In the genomic region with DNA sequence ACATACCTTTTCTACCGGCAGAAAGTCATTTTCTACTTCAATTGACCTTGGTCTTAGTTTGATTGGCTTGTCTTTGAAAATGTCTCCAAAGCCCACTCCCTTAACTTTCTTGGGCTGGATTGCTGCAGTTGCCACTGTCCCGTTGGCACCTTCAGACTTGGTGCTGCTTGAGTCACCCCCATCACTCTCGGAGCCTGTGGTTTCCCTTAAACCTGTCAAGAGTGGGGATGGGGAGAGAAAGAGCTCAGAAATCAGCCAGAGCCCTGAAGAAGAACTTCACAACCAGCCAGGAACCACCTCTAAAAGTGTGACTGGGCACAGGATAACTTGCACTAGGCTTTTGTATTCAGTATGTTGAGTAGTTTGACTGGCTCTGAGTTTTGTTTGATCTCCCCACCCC, we compare ENCODE assay signal across 12 cellular contexts.
A peak's percentile ranks its signal among the peaks of the same experiment; 100 is the strongest.
DNase-seq lines count a peak whose midpoint lies in the region; ATAC-seq and TF ChIP-seq lines count a peak whose summit lies in the region.
"Had no signal": no experiment of that assay in that cellular context is flagged by ENCODE, and none has a peak within 500 bp of the region (broad histone marks: within the 10 kb centered on the region; RNA-seq: fewer than 3 reads in every experiment).

No MANE protein-coding gene starts in this region.

- TF ChIP-seq CTCF in SK-N-SH (IDR thresholded peaks at IDR 0.05): no peak

- H3K36me3 ChIP-seq in SK-N-SH (replicated peaks in 1 of 2; ENCODE audit: control insufficient read depth in 1 of 2, insufficient read depth in 2 of 2, low read length in 1 of 2): no peaks in the 10 kb centered on the region
- peaks cover 13% of the 10 kb centered on the region for H3K36me3 ChIP-seq in effector memory CD4-positive, alpha-beta T cell (ENCODE audit: control insufficient read depth, insufficient read depth, low read length)
- H3K36me3 ChIP-seq: ascending aorta had no signal

- H2AFZ ChIP-seq in SK-N-SH (ENCODE audit: low read depth): no peak overlapping the region

- POLR2A ChIA-PET in SK-N-SH (lab: Yijun Ruan, JAX): no interaction called here

- ATAC-seq in SK-N-SH treated with all-trans-retinoic acid at 6 μM for 48 hours: no peak
- ATAC-seq in stimulated activated naive CD8-positive, alpha-beta T cell treated with anti-CD3 and anti-CD28 coated beads, Interleukin-15, Interleukin-2, amounts not matched to agents 100 U/mL and 50 U/mL, for 24 hours: peak; percentile 67

- TF ChIP-seq EP300 in SK-N-SH (IDR thresholded peaks at IDR 0.05; ENCODE audit: borderline replicate concordance in 1 of 2, low read depth in 1 of 2, low read length in 1 of 2): no peak

- peaks cover 21% of the 10 kb centered on the region for H3F3A ChIP-seq in SK-N-SH (replicated peaks; ENCODE audit: insufficient read depth)

- no peak for DNase-seq in SK-N-SH
- peak; percentile 19 to 32 for DNase-seq in activated CD4-positive, alpha-beta T cell treated with anti-CD3 and anti-CD28 coated beads, Interleukin-2, amount 50 U/mL, for 48 hours
- DNase-seq in effector memory CD4-positive, alpha-beta T cell: peak; percentile 5 to 37 (median 26)
- peak; percentile 36 for DNase-seq in stimulated activated naive CD8-positive, alpha-beta T cell treated with anti-CD3 and anti-CD28 coated beads, Interleukin-15, Interleukin-2, amounts not matched to agents 100 U/mL and 50 U/mL, for 24 hours
- DNase-seq in AG08396 (ENCODE audit: low spot score): no peak
- no peak for DNase-seq in nucleus accumbens (lab: John Stamatoyannopoulos, UW)
- DNase-seq in NCI-H187 (lab: John Stamatoyannopoulos, UW): no peak
- DNase-seq: erythroblast, HCEC 1CT, NCI-H1092 treated with DMSO at 0.1 percent for 48 hours had no signal

- peaks cover 11 to 23% of the 10 kb centered on the region in 2 experiments; a peak in 3 of 4 replicates for H3K4me1 ChIP-seq in SK-N-SH (ENCODE audit: control insufficient read depth in 1 of 2, insufficient read depth in 2 of 2, low read depth in 1 of 2, low read length in 1 of 2)
- peaks cover 18% of the 10 kb centered on the region for H3K4me1 ChIP-seq in effector memory CD4-positive, alpha-beta T cell (ENCODE audit: control insufficient read depth, insufficient read depth, low read length, poor library complexity, severe bottlenecking)
- H3K4me1 ChIP-seq: ascending aorta had no signal

- H3K9me2 ChIP-seq in SK-N-SH: no peaks in the 10 kb centered on the region

- TF ChIP-seq RAD21 in SK-N-SH (IDR thresholded peaks at IDR 0.05; ENCODE audit: low read length): no peak

- H3K9me3 ChIP-seq in SK-N-SH: no peaks in the 10 kb centered on the region
- no peaks in the 10 kb centered on the region for H3K9me3 ChIP-seq in effector memory CD4-positive, alpha-beta T cell (ENCODE audit: control insufficient read depth, low read length)
- H3K9me3 ChIP-seq: ascending aorta had no signal

- H3K4me2 ChIP-seq in SK-N-SH: peak overlapping the region; percentile 70; the same call in 1 of the 2 replicates

- CTCF ChIA-PET in SK-N-SH (lab: Yijun Ruan, JAX): no interaction called here

- no peak overlapping the region for H3K4me3 ChIP-seq in SK-N-SH (ENCODE audit: low read depth in 2 of 2, low read length in 1 of 2)
- no peak overlapping the region for H3K4me3 ChIP-seq in effector memory CD4-positive, alpha-beta T cell (ENCODE audit: insufficient read depth, low read depth, low read length, poor library complexity, severe bottlenecking)
- H3K4me3 ChIP-seq: ascending aorta had no signal

- H3K79me2 ChIP-seq in SK-N-SH (ENCODE audit: insufficient read depth): 0 out of 2 replicates have a peak, but pooled peaks cover 4% of the 10 kb centered on the region

- WGBS in SK-N-SH (ENCODE audit: low lambda C conversion rate): 50% methylated on average over 3 of the region's 3 CpGs

- H4K20me1 ChIP-seq in SK-N-SH (ENCODE audit: insufficient read depth): no peaks in the 10 kb centered on the region

- no peaks in the 10 kb centered on the region for H3K27me3 ChIP-seq in SK-N-SH (ENCODE audit: insufficient read depth)
- H3K27me3 ChIP-seq in effector memory CD4-positive, alpha-beta T cell (replicated peaks; ENCODE audit: control insufficient read depth, insufficient read depth, low read length, poor library complexity, severe bottlenecking): no peaks in the 10 kb centered on the region
- H3K27me3 ChIP-seq: ascending aorta had no signal

- H3K27ac ChIP-seq in SK-N-SH (ENCODE audit: low read depth in 2 of 2, low read length in 1 of 2): peak overlapping the region in 1 of 2 experiments; percentile 95; a peak in 2 of 4 replicates
- H3K27ac ChIP-seq in effector memory CD4-positive, alpha-beta T cell (ENCODE audit: insufficient read depth, low read length, poor library complexity, severe bottlenecking): peak overlapping the region; percentile 76
- H3K27ac ChIP-seq: ascending aorta had no signal

- peak overlapping the region; percentile 66 for H3K9ac ChIP-seq in SK-N-SH

TF ChIP-seq in SK-N-SH, 30 proteins besides CTCF, POLR2A, EP300 and RAD21 (continues in another document):
- TF ChIP-seq EZH2phosphoT487 (IDR thresholded peaks at IDR 0.05; ENCODE audit: borderline replicate concordance, low read depth) (no peak), RFX5 (IDR thresholded peaks at IDR 0.05; ENCODE audit: low read length) (no peak), TCF12 (IDR thresholded peaks at IDR 0.05) (no peak), YY1 (IDR thresholded peaks at IDR 0.05; ENCODE audit: low read depth) (no peak), ELF1 (IDR thresholded peaks at IDR 0.05) (no peak), TAF1 (IDR thresholded peaks at IDR 0.05; ENCODE audit: borderline replicate concordance, low read depth, low read length) (no peak)
- TF ChIP-seq, protein P1, sequence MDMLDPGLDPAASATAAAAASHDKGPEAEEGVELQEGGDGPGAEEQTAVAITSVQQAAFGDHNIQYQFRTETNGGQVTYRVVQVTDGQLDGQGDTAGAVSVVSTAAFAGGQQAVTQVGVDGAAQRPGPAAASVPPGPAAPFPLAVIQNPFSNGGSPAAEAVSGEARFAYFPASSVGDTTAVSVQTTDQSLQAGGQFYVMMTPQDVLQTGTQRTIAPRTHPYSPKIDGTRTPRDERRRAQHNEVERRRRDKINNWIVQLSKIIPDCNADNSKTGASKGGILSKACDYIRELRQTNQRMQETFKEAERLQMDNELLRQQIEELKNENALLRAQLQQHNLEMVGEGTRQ (IDR thresholded peaks at IDR 0.05; ENCODE audit: borderline replicate concordance, low read depth, low read length): no peak
- TF ChIP-seq, protein P2, sequence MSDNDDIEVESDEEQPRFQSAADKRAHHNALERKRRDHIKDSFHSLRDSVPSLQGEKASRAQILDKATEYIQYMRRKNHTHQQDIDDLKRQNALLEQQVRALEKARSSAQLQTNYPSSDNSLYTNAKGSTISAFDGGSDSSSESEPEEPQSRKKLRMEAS (IDR thresholded peaks at IDR 0.05; ENCODE audit: low read depth): no peak
- TF ChIP-seq, protein P3, sequence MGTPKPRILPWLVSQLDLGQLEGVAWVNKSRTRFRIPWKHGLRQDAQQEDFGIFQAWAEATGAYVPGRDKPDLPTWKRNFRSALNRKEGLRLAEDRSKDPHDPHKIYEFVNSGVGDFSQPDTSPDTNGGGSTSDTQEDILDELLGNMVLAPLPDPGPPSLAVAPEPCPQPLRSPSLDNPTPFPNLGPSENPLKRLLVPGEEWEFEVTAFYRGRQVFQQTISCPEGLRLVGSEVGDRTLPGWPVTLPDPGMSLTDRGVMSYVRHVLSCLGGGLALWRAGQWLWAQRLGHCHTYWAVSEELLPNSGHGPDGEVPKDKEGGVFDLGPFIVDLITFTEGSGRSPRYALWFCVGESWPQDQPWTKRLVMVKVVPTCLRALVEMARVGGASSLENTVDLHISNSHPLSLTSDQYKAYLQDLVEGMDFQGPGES (IDR thresholded peaks at IDR 0.05; ENCODE audit: low read depth, low read length): no peak

TF ChIP-seq in SK-N-SH treated with all-trans-retinoic acid at 6 μM for 48 hours, 23 proteins besides CTCF, POLR2A, EP300 and RAD21 (continues in another document):
- TF ChIP-seq, protein P4, sequence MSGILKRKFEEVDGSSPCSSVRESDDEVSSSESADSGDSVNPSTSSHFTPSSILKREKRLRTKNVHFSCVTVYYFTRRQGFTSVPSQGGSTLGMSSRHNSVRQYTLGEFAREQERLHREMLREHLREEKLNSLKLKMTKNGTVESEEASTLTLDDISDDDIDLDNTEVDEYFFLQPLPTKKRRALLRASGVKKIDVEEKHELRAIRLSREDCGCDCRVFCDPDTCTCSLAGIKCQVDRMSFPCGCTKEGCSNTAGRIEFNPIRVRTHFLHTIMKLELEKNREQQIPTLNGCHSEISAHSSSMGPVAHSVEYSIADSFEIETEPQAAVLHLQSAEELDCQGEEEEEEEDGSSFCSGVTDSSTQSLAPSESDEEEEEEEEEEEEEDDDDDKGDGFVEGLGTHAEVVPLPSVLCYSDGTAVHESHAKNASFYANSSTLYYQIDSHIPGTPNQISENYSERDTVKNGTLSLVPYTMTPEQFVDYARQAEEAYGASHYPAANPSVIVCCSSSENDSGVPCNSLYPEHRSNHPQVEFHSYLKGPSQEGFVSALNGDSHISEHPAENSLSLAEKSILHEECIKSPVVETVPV (CRISPR knock-in tag; IDR thresholded peaks at IDR 0.05): no peak
- no peak for TF ChIP-seq ZFP3 (CRISPR knock-in tag; IDR thresholded peaks at IDR 0.05)
- TF ChIP-seq, protein P5, sequence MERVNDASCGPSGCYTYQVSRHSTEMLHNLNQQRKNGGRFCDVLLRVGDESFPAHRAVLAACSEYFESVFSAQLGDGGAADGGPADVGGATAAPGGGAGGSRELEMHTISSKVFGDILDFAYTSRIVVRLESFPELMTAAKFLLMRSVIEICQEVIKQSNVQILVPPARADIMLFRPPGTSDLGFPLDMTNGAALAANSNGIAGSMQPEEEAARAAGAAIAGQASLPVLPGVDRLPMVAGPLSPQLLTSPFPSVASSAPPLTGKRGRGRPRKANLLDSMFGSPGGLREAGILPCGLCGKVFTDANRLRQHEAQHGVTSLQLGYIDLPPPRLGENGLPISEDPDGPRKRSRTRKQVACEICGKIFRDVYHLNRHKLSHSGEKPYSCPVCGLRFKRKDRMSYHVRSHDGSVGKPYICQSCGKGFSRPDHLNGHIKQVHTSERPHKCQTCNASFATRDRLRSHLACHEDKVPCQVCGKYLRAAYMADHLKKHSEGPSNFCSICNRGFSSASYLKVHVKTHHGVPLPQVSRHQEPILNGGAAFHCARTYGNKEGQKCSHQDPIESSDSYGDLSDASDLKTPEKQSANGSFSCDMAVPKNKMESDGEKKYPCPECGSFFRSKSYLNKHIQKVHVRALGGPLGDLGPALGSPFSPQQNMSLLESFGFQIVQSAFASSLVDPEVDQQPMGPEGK (CRISPR knock-in tag; IDR thresholded peaks at IDR 0.05; ENCODE audit: borderline replicate concordance): no peak

Comparison
In these comparisons a context has a peak if more than half of its experiments do, and no peak if none do; other contexts are left out.
1. DNase-seq: peak in activated CD4-positive, alpha-beta T cell treated with anti-CD3 and anti-CD28 coated beads, Interleukin-2, amount 50 U/mL, for 48 hours (2 of 2), effector memory CD4-positive, alpha-beta T cell (3 of 3) and stimulated activated naive CD8-positive, alpha-beta T cell treated with anti-CD3 and anti-CD28 coated beads, Interleukin-15, Interleukin-2, amounts not matched to agents 100 U/mL and 50 U/mL, for 24 hours (single experiment); none in SK-N-SH (single experiment), AG08396 (single experiment), nucleus accumbens (0 of 56) and NCI-H187 (0 of 2).